20 cellular contexts compared by ENCODE assay signal in the genomic region with DNA sequence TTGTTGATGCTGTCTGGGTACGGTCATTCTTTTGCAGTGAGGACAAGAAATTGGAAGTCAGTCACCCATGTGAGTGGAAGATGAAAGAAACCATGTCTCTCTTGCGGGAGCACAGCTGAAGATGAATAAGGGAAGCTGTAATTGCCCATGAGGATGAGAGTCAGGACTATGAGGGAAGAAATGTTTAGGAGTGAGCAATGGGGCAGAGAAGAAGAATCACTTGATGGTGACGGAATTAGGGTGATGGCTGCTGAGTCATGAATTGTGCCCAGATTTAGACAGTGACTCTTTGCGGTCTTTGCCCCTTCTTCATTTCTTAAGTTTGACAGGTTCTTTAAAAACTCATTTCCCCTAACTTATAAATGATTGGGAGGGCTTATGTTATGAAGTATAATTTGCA.
"Had no signal": no experiment of that assay in that cellular context is flagged by ENCODE, and none has a peak within 500 bp of the region (broad histone marks: within the 10 kb centered on the region; RNA-seq: fewer than 3 reads in every experiment).

No MANE protein-coding gene starts in this region.

- H3K4me1 ChIP-seq: breast epithelium, gastrocnemius medialis, prostate gland had no signal

- H3K4me3 ChIP-seq: breast epithelium, gastrocnemius medialis, ovary, prostate gland, thoracic aorta had no signal

- H3K27me3 ChIP-seq: breast epithelium, gastrocnemius medialis, neutrophil, ovary had no signal

- DNase-seq: activated CD4-positive, alpha-beta T cell treated with anti-CD3 and anti-CD28 coated beads for 4 hours; activated CD4-positive, alpha-beta T cell treated with anti-CD3 and anti-CD28 coated beads, Interleukin-2, amount 50 U/mL, for 48 hours; activated CD4-positive, CD25-positive, alpha-beta regulatory T cell; activated CD8-positive, alpha-beta memory T cell treated with anti-CD3 and anti-CD28 coated beads, Interleukin-2, amount 50 U/mL, for 48 hours; activated naive CD4-positive, alpha-beta T cell treated with Interleukin-2 at 50 U/mL for 16 hours; activated naive CD8-positive, alpha-beta T cell treated with anti-CD3 and anti-CD28 coated beads for 36 hours; activated T-cell treated with anti-CD3 and anti-CD28 coated beads, Interleukin-2, amount 50 U/mL, for 4 hours; effector memory CD4-positive, alpha-beta T cell; gastrocnemius medialis; head of caudate nucleus; hypothalamus; left cardiac atrium; ovary; stimulated activated CD4-positive, alpha-beta T cell treated with anti-CD3 and anti-CD28 coated beads, Interleukin-4, amount 100 ng/mL, for 24 hours; stimulated activated naive CD4-positive, alpha-beta T cell treated with Interleukin-2 at 50 U/mL for 16 hours; T1000 had no signal

- H3K36me3 ChIP-seq: breast epithelium, gastrocnemius medialis, neutrophil, ovary, prostate gland, thoracic aorta had no signal

- H3K27ac ChIP-seq: breast epithelium, gastrocnemius medialis, neutrophil, ovary, prostate gland, thoracic aorta had no signal

- ATAC-seq: activated T-cell treated with anti-CD3 and anti-CD28 coated beads, Interleukin-2, amount 50 U/mL, for 4 hours; gastrocnemius medialis; left cardiac atrium had no signal

- H3K9me3 ChIP-seq: breast epithelium, gastrocnemius medialis, neutrophil, ovary, prostate gland, thoracic aorta had no signal
